Comparison of ENCODE assay signal across 26 cellular contexts in the genomic region with DNA sequence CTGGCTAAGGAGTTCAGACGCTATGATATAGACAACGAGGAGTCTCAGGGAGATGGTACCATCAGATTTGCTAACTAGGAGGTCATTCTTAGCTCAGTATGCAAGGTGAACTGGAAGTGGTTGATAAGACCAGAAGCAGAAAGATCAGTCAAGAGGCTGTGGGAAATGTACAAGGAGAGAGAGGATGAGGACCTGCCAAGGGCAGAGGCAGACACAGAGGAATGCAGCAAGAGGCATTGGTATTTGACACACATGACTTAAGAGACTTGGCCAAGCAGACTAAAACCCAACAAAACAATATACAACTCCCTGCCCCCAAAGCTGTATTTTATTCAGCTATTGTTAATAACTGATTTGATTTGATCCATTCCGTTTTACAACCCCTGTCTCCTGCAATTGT.
"Had no signal": no experiment of that assay in that cellular context is flagged by ENCODE, and none has a peak within 500 bp of the region (broad histone marks: within the 10 kb centered on the region; RNA-seq: fewer than 3 reads in every experiment).

No MANE protein-coding gene starts in this region.

- DNase-seq: activated CD4-positive, alpha-beta memory T cell treated with anti-CD3 and anti-CD28 coated beads for 36 hours; activated CD4-positive, alpha-beta T cell treated with anti-CD3 and anti-CD28 coated beads for 36 hours; activated CD4-positive, alpha-beta T cell treated with anti-CD3 and anti-CD28 coated beads, Interleukin-2, amount 10 ng/mL, durations not matched to agents 24 days and 14 days; activated CD4-positive, CD25-positive, alpha-beta regulatory T cell; activated CD4-positive, CD25-positive, alpha-beta regulatory T cell treated with anti-CD3 and anti-CD28 coated beads, Interleukin-2, amount 50 U/mL, for 72 hours; activated CD8-positive, alpha-beta memory T cell treated with anti-CD3 and anti-CD28 coated beads, Interleukin-2, amount 50 U/mL, for 48 hours; activated gamma-delta T cell; activated naive CD4-positive, alpha-beta T cell; activated naive CD4-positive, alpha-beta T cell treated with anti-CD3 and anti-CD28 coated beads, Interleukin-2, amount 10 ng/mL, durations not matched to agents 7 days and 5 days; activated naive CD8-positive, alpha-beta T cell treated with anti-CD3 and anti-CD28 coated beads, Interleukin-2, amount 10 ng/mL, durations not matched to agents 7 days and 5 days; activated T-cell treated with anti-CD3 and anti-CD28 coated beads for 4 hours; activated T-cell treated with anti-CD3 and anti-CD28 coated beads, Interleukin-2, amount 50 U/mL, for 24 hours; activated T-cell treated with anti-CD3 and anti-CD28 coated beads, Interleukin-2, amount 50 U/mL, for 72 hours; brain microvascular endothelial cell; caudate nucleus; cortex of kidney; dermis blood vessel endothelial cell; effector CD4-positive, alpha-beta T cell; effector memory CD8-positive, alpha-beta T cell; erythroblast; esophagus squamous epithelium; foreskin melanocyte; T-helper 2 cell had no signal

- ATAC-seq: activated CD4-positive, alpha-beta T cell treated with anti-CD3 and anti-CD28 coated beads for 36 hours; activated naive CD4-positive, alpha-beta T cell treated with anti-CD3 and anti-CD28 coated beads, Interleukin-2, amount 50 U/mL, for 72 hours; activated T-cell treated with anti-CD3 and anti-CD28 coated beads, Interleukin-2, amount 50 U/mL, for 72 hours; effector memory CD8-positive, alpha-beta T cell; gastroesophageal sphincter had no signal

- H3K27ac Mint-ChIP-seq: activated CD4-positive, alpha-beta memory T cell treated with anti-CD3 and anti-CD28 coated beads for 36 hours; activated CD4-positive, alpha-beta T cell treated with anti-CD3 and anti-CD28 coated beads for 36 hours; activated CD4-positive, alpha-beta T cell treated with anti-CD3 and anti-CD28 coated beads, Interleukin-2, amount 10 ng/mL, durations not matched to agents 24 days and 14 days; activated naive CD4-positive, alpha-beta T cell treated with anti-CD3 and anti-CD28 coated beads, Interleukin-2, amount 10 ng/mL, durations not matched to agents 7 days and 5 days; activated naive CD4-positive, alpha-beta T cell treated with anti-CD3 and anti-CD28 coated beads, Interleukin-2, amount 50 U/mL, for 72 hours; activated naive CD8-positive, alpha-beta T cell treated with anti-CD3 and anti-CD28 coated beads, Interleukin-2, amount 10 ng/mL, durations not matched to agents 7 days and 5 days; activated T-cell treated with anti-CD3 and anti-CD28 coated beads, Interleukin-2, amount 50 U/mL, for 24 hours; activated T-cell treated with anti-CD3 and anti-CD28 coated beads, Interleukin-2, amount 50 U/mL, for 72 hours; effector memory CD8-positive, alpha-beta T cell had no signal

- H3K27ac ChIP-seq: ascending aorta, brain microvascular endothelial cell, esophagus squamous epithelium, gastroesophageal sphincter had no signal

- H3K9me3 ChIP-seq: ascending aorta, esophagus squamous epithelium, gastroesophageal sphincter had no signal

- H3K4me1 ChIP-seq: ascending aorta, esophagus squamous epithelium, gastroesophageal sphincter had no signal

- H3K4me1 Mint-ChIP-seq: activated CD4-positive, alpha-beta T cell treated with anti-CD3 and anti-CD28 coated beads for 36 hours; activated CD4-positive, alpha-beta T cell treated with anti-CD3 and anti-CD28 coated beads, Interleukin-2, amount 10 ng/mL, durations not matched to agents 24 days and 14 days; activated naive CD4-positive, alpha-beta T cell treated with anti-CD3 and anti-CD28 coated beads, Interleukin-2, amount 10 ng/mL, durations not matched to agents 7 days and 5 days; activated naive CD8-positive, alpha-beta T cell treated with anti-CD3 and anti-CD28 coated beads, Interleukin-2, amount 10 ng/mL, durations not matched to agents 7 days and 5 days had no signal

- H3K36me3 Mint-ChIP-seq: activated CD4-positive, alpha-beta memory T cell treated with anti-CD3 and anti-CD28 coated beads for 36 hours; activated naive CD4-positive, alpha-beta T cell treated with anti-CD3 and anti-CD28 coated beads, Interleukin-2, amount 10 ng/mL, durations not matched to agents 7 days and 5 days; activated naive CD4-positive, alpha-beta T cell treated with anti-CD3 and anti-CD28 coated beads, Interleukin-2, amount 50 U/mL, for 72 hours; activated naive CD8-positive, alpha-beta T cell treated with anti-CD3 and anti-CD28 coated beads, Interleukin-2, amount 10 ng/mL, durations not matched to agents 7 days and 5 days had no signal

- H3K9me3 Mint-ChIP-seq: activated CD4-positive, alpha-beta memory T cell treated with anti-CD3 and anti-CD28 coated beads for 36 hours; activated CD4-positive, alpha-beta T cell treated with anti-CD3 and anti-CD28 coated beads, Interleukin-2, amount 10 ng/mL, durations not matched to agents 24 days and 14 days; activated naive CD4-positive, alpha-beta T cell treated with anti-CD3 and anti-CD28 coated beads, Interleukin-2, amount 10 ng/mL, durations not matched to agents 7 days and 5 days; activated T-cell treated with anti-CD3 and anti-CD28 coated beads, Interleukin-2, amount 50 U/mL, for 24 hours had no signal

- H3K27me3 Mint-ChIP-seq: activated CD4-positive, alpha-beta T cell treated with anti-CD3 and anti-CD28 coated beads, Interleukin-2, amount 10 ng/mL, durations not matched to agents 24 days and 14 days; activated naive CD4-positive, alpha-beta T cell treated with anti-CD3 and anti-CD28 coated beads, Interleukin-2, amount 10 ng/mL, durations not matched to agents 7 days and 5 days; activated naive CD8-positive, alpha-beta T cell treated with anti-CD3 and anti-CD28 coated beads, Interleukin-2, amount 10 ng/mL, durations not matched to agents 7 days and 5 days; activated T-cell treated with anti-CD3 and anti-CD28 coated beads, Interleukin-2, amount 50 U/mL, for 24 hours had no signal

- H3K4me3 ChIP-seq: ascending aorta, esophagus squamous epithelium, gastroesophageal sphincter had no signal

- H3K36me3 ChIP-seq: ascending aorta, brain microvascular endothelial cell, esophagus squamous epithelium, gastroesophageal sphincter had no signal

- H3K4me3 Mint-ChIP-seq: activated CD4-positive, alpha-beta memory T cell treated with anti-CD3 and anti-CD28 coated beads for 36 hours; activated CD4-positive, alpha-beta T cell treated with anti-CD3 and anti-CD28 coated beads for 36 hours; activated CD4-positive, alpha-beta T cell treated with anti-CD3 and anti-CD28 coated beads, Interleukin-2, amount 10 ng/mL, durations not matched to agents 24 days and 14 days; activated naive CD4-positive, alpha-beta T cell treated with anti-CD3 and anti-CD28 coated beads, Interleukin-2, amount 10 ng/mL, durations not matched to agents 7 days and 5 days; activated naive CD8-positive, alpha-beta T cell treated with anti-CD3 and anti-CD28 coated beads, Interleukin-2, amount 10 ng/mL, durations not matched to agents 7 days and 5 days; activated T-cell treated with anti-CD3 and anti-CD28 coated beads, Interleukin-2, amount 50 U/mL, for 24 hours; activated T-cell treated with anti-CD3 and anti-CD28 coated beads, Interleukin-2, amount 50 U/mL, for 72 hours; effector memory CD8-positive, alpha-beta T cell had no signal

- H3K27me3 ChIP-seq: ascending aorta, brain microvascular endothelial cell, esophagus squamous epithelium had no signal
